10 cellular contexts compared by ENCODE assay signal in the genomic region with DNA sequence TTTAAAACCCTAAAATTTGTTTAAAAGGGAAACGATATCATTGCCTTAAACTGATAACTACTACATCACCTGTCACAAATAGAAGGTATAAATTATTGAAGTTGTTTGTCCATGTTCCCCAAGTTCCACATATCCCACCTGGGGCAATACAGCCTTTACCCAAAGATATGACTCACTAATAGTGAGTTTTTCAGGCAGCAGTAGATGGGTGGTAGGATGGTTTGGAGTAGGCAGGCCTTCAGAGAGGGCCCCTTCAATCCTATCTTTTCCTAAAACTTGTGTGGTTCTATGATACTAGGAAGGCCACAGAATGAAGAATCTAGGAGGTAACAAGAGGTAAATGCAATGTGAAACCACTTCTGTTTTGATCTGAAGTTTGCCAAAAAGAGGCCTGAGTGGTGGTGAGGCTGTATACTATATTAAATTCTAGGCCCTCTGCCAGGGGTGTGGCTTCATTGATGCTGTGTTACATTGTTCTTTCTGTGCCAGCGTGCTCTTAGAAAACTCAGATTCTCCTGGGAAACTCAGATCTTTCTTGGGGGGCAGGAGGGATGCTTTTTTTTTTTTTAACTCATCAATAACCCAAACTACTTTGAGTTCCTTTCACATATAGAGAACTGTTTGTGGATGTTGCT. TPM values are rescaled to one million over a fixed set of nuclear protein-coding genes. Genes with fewer than 3 reads are reported as not detected.
DNase-seq lines count a peak whose midpoint lies in the region; ATAC-seq and TF ChIP-seq lines count a peak whose summit lies in the region.
"Had no signal": no experiment of that assay in that cellular context is flagged by ENCODE, and none has a peak within 500 bp of the region (broad histone marks: within the 10 kb centered on the region; RNA-seq: fewer than 3 reads in every experiment).

No MANE protein-coding gene starts in this region.

- DNase-seq in AG10803 (ENCODE audit: low read depth) (peak; percentile 65), NCI-H446 treated with DMSO at 0.1 percent for 48 hours (lab: John Stamatoyannopoulos, UW) (peak; percentile 16), fibroblast of gingiva (ENCODE audit: low read depth) (peak; percentile 55), omental fat pad (ENCODE audit: low spot score) (no peak), COLO668 (lab: John Stamatoyannopoulos, UW; ENCODE audit: unreplicated experiment) (no peak), activated T-cell treated with anti-CD3 and anti-CD28 coated beads for 4 hours (no peak), GM20000 (ENCODE audit: low spot score) (no peak), medulla oblongata (ENCODE audit: extremely low spot score) (no peak)
- DNase-seq: naive thymus-derived CD4-positive, alpha-beta T cell; NK-92 treated with Interleukin-12 subunit alpha and Interleukin-12 subunit beta, amount 100 ng/mL, for 24 hours had no signal

- no peak for TF ChIP-seq CTCF in AG10803 (conservative IDR thresholded peaks at IDR 0.05; ENCODE audit: low read length)
- TF ChIP-seq CTCF in omental fat pad (IDR thresholded peaks at IDR 0.05) = no peak
- TF ChIP-seq CTCF in GM20000 (IDR thresholded peaks at IDR 0.05; ENCODE audit: extremely low read depth, missing control alignments) = no peak

- no peak overlapping the region for H3K4me3 ChIP-seq in AG10803 (ENCODE audit: low read length)

- ATAC-seq in omental fat pad (ENCODE audit: low FRiP score) = peak; percentile 37

RNA-seq across cellular contexts. Expression of a gene that starts 7.2 kb away (rescaled TPM):
- 100 to 1,000 TPM; 105 to 164 (median 140) TPM for total RNA-seq in omental fat pad

RNA-seq across cellular contexts. Expression of a gene that starts 56.5 kb away (rescaled TPM):
- total RNA-seq in omental fat pad = 10 to 100 TPM in 3 of 4 donors, 1 to 10 TPM in 1; 8.4 to 21.3 (median 16.8) TPM

Comparison
In these comparisons a context has a peak if more than half of its experiments do, and no peak if none do; other contexts are left out.
1. DNase-seq: peak in AG10803 (single experiment), NCI-H446 treated with DMSO at 0.1 percent for 48 hours (single experiment) and fibroblast of gingiva (single experiment); none in omental fat pad (single experiment), COLO668 (single experiment), activated T-cell treated with anti-CD3 and anti-CD28 coated beads for 4 hours (single experiment), GM20000 (single experiment) and medulla oblongata (single experiment).